In the genomic region with DNA sequence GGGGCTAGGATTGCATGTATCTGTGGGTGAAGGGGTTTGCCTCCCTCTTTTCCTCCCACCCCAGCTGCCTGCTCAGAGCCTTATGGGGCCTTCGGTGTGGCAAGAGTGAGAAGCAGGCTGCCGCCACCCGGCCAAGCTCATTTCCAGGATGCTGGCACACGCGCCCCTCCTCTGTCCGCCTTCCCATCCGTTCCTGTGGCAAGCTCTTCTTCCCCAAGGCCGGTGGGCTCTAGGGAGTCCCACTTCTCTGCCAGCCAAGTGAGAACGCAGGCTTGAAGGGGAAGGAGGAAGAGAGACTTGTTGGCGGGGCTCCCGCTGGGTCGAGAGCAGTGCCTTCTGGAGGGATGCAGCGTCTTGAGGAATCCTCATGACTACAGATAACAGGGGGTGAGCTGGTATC, we compare ENCODE assay signal across 12 cellular contexts. TPM values are rescaled to one million over a fixed set of nuclear protein-coding genes. Genes with fewer than 3 reads are reported as not detected.
"Had no signal": no experiment of that assay in that cellular context is flagged by ENCODE, and none has a peak within 500 bp of the region (broad histone marks: within the 10 kb centered on the region; RNA-seq: fewer than 3 reads in every experiment).

No MANE protein-coding gene starts in this region.

- H3K36me3 ChIP-seq: cardiac muscle cell, esophagus squamous epithelium had no signal

- H3K9me3 ChIP-seq: esophagus squamous epithelium had no signal

- DNase-seq: activated CD4-positive, alpha-beta T cell treated with anti-CD3 and anti-CD28 coated beads, Interleukin-2, amount 50 U/mL, for 1 hour; activated CD4-positive, CD25-positive, alpha-beta regulatory T cell treated with anti-CD3 and anti-CD28 coated beads, Interleukin-2, amount 50 U/mL, for 72 hours; activated naive CD8-positive, alpha-beta T cell treated with anti-CD3 and anti-CD28 coated beads for 36 hours; activated T-cell treated with anti-CD3 and anti-CD28 coated beads for 4 hours; amniotic stem cell; effector memory CD4-positive, alpha-beta T cell; esophagus squamous epithelium; stimulated activated CD8-positive, alpha-beta memory T cell treated with anti-CD3 and anti-CD28 coated beads, Interleukin-4, amount 100 ng/mL, for 48 hours; stimulated activated naive CD4-positive, alpha-beta T cell had no signal

- ATAC-seq: natural killer cell treated with Interleukin-12 subunit alpha and Interleukin-12 subunit beta and Interleukin-15 and Interleukin-18, amount 100 ng/mL, for 72 hours had no signal

- H3K27ac ChIP-seq: cardiac muscle cell, esophagus squamous epithelium, hepatocyte had no signal

- H3K4me3 ChIP-seq: cardiac muscle cell, esophagus squamous epithelium, hepatocyte had no signal

- H3K27me3 ChIP-seq: cardiac muscle cell, esophagus squamous epithelium, hepatocyte had no signal

RNA-seq across cellular contexts. Expression of gene FOXO6, which starts 40.4 kb away (rescaled TPM):
- total RNA-seq: natural killer cell treated with Interleukin-12 subunit alpha and Interleukin-12 subunit beta and Interleukin-15 and Interleukin-18, amount 100 ng/mL, for 72 hours had no signal
